8 cellular contexts compared by ENCODE assay signal in the genomic region with DNA sequence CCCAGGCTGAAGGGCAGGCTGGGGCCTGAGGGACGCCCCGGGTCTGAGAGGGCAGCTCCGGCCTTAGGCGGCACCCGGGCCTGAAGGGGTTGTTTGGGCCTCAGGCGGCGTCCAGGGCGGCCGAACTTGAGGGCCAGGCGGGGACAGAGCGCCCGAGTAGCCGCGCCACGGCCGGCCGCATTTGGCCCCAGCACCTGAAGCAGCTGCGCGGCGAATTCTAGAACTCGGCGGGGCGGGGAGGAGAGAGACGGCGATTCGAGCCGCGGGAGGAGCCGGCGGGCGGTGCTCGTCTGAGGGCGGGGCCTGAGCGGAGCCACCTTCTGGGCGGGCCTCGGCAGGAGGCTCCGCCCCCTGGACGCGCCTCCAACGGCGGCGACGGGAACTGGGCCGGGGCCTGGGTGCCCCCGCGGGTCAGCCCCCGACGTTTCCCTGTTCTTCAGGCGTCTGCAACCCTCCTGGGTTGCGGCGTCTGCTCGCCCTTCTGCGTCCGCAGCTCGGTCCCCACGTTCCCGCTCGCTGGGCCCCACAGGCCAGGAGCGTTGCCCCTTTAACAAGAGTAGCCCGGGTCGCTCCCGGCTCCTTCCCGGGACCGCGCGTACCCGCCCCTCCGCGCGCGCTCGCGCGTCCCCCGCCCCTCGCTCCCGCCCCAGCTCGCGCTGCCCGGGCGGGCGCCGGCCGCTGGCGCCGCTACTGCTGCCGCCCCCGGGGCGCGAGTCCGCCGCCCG. TPM values are rescaled to one million over a fixed set of nuclear protein-coding genes. Genes with fewer than 3 reads are reported as not detected.
A peak's percentile ranks its signal among the peaks of the same experiment; 100 is the strongest.
DNase-seq lines count a peak whose midpoint lies in the region; ATAC-seq and TF ChIP-seq lines count a peak whose summit lies in the region.

A gene with protein sequence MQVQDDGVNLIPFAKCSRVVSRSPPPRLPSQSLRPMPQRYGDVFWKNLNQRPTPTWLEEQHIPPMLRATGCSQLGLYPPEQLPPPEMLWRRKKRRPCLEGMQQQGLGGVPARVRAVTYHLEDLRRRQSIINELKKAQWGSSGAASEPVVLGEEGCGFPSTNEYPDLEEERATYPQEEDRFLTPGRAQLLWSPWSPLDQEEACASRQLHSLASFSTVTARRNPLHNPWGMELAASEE (minus strand): TSS at position 221 of the 725 bp plus-strand sequence. CDS start 3,085 bp downstream, outside the sequence.
KIF1C (plus strand) TSS at position 649 of the 725 bp plus-strand sequence. CDS start 2,297 bp downstream, outside the sequence.

- peak within 1 kb of the TSS; percentile 54 for H3K27ac Mint-ChIP-seq in chondrocyte (ENCODE audit: unreplicated experiment)

- peaks cover 12% of the 10 kb centered on the region for H3K36me3 Mint-ChIP-seq in chondrocyte (ENCODE audit: low read depth)

- peak within 1 kb of the TSS; percentile 100 for H3K4me3 ChIP-seq in AG09309 (ENCODE audit: control insufficient read depth, low read depth, low read length)

- peak; percentile 83 for ATAC-seq in GM18907 (IDR thresholded peaks at IDR 0.05; ENCODE audit: unreplicated experiment)
- ATAC-seq in HG03135 (IDR thresholded peaks at IDR 0.05; ENCODE audit: unreplicated experiment) = peak; percentile 77

- peak; percentile 51 for DNase-seq in AG09309 (ENCODE audit: low read depth)
- peak; percentile 60 for DNase-seq in NCI-H345 treated with DMSO at 0.1 percent for 48 hours (lab: John Stamatoyannopoulos, UW; ENCODE audit: unreplicated experiment)
- peak; percentile 82 to 84 for DNase-seq in activated CD4-positive, alpha-beta T cell treated with anti-CD3 and anti-CD28 coated beads for 24 hours (ENCODE audit: low read depth in 2 of 2)
- no peak for DNase-seq in chondrocyte (ENCODE audit: low spot score)
- peak; percentile 74 to 86 (median 85) for DNase-seq in stimulated activated CD4-positive, alpha-beta T cell treated with anti-CD3 and anti-CD28 coated beads, Interleukin-1b, Interleukin-23, amount 100 ng/mL, for 24 hours (ENCODE audit: low read depth in 4 of 4, low spot score in 1 of 4)

- peak within 1 kb of the TSS; percentile 92 for H3K4me3 Mint-ChIP-seq in chondrocyte (ENCODE audit: unreplicated experiment)

- no peaks in the 10 kb centered on the region for H3K27me3 ChIP-seq in layer of hippocampus (ENCODE audit: control insufficient read depth, insufficient read depth, low read length)

- TF ChIP-seq CTCF in AG09309 (IDR thresholded peaks at IDR 0.05; ENCODE audit: control insufficient read depth, insufficient read depth, low read depth, low read length, missing control alignments) = no peak
- peak; percentile 43 for TF ChIP-seq CTCF in chondrocyte (IDR thresholded peaks at IDR 0.05)

- H3K27ac ChIP-seq in layer of hippocampus (ENCODE audit: low read depth, low read length) = peak within 1 kb of the TSS; percentile 98

- H3K4me1 Mint-ChIP-seq in chondrocyte (ENCODE audit: low read depth) = peaks cover 24% of the 10 kb centered on the region

- H3K9me3 Mint-ChIP-seq in chondrocyte (ENCODE audit: low read depth) = no peaks in the 10 kb centered on the region

- no peaks in the 10 kb centered on the region for H3K27me3 Mint-ChIP-seq in chondrocyte (ENCODE audit: low read depth)

RNA-seq across cellular contexts. Expression of the first gene that starts in this region (rescaled TPM):
- total RNA-seq in chondrocyte = 0.74 to 1.5 TPM (median 0.85 TPM) in 3 replicates

RNA-seq across cellular contexts. Expression of gene KIF1C, which starts in this region (rescaled TPM):
- 141 to 193 TPM (median 174 TPM) in 3 replicates for total RNA-seq in chondrocyte
